ENCODE assay signal across 20 cellular contexts in the genomic region with DNA sequence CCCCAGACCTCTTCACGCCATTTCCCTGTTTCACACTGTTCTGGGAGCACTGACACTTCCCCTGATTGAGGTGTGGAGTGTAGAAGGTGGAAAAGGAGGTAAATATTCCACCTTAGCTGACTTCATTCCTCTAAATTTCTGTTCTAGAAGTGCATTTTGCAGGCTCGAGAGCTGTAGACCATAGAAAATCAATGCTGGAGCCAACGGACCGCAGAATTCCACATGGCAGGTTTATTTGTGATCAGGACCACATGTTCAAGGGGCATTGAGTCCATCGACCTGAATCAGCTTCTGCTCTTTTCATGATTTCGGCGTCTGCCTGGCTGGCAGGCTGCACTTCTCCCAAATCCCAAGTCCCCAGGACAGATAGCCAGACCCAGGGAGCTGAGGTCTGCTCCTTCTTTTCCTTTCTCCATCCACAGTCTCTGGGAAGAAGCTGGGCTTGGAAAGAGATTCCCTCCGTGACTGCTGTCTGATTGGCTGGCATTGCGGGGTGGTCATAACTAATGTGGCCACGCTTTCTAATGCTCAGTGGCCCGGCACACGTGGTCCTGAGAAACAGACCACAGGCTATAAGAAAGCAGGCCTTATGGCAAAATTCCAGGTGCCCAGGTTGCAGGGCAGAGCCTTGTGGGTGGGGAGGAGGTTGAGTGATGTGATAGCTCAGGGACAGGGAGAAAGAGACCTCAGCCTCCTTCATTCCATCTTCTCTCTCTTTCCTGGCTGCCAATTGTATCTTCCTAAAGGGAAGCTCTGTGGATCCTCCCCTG.
"Had no signal": no experiment of that assay in that cellular context is flagged by ENCODE, and none has a peak within 500 bp of the region (broad histone marks: within the 10 kb centered on the region; RNA-seq: fewer than 3 reads in every experiment).

No MANE protein-coding gene starts in this region.

- H3K36me3 ChIP-seq: heart left ventricle, left ventricle myocardium inferior, neutrophil, pancreas, tibial nerve, vagina had no signal

- H3K9me3 ChIP-seq: neutrophil, pancreas, vagina had no signal

- H3K9me3 Mint-ChIP-seq: activated CD4-positive, alpha-beta T cell treated with anti-CD3 and anti-CD28 coated beads, Interleukin-2, amount 10 ng/mL, durations not matched to agents 24 days and 14 days; activated T-helper 17 cell treated with anti-CD3 and anti-CD28 coated beads, Interleukin-2, amount 50 U/mL, for 72 hours had no signal

- H3K27ac Mint-ChIP-seq: activated CD4-positive, alpha-beta T cell treated with anti-CD3 and anti-CD28 coated beads, Interleukin-2, amount 10 ng/mL, durations not matched to agents 24 days and 14 days; activated CD8-positive, alpha-beta T cell treated with anti-CD3 and anti-CD28 coated beads for 36 hours; activated T-helper 17 cell treated with anti-CD3 and anti-CD28 coated beads, Interleukin-2, amount 50 U/mL, for 72 hours had no signal

- DNase-seq: activated CD4-positive, alpha-beta T cell treated with anti-CD3 and anti-CD28 coated beads, Interleukin-2, amount 10 ng/mL, durations not matched to agents 24 days and 14 days; activated CD8-positive, alpha-beta T cell treated with anti-CD3 and anti-CD28 coated beads for 36 hours; activated naive CD4-positive, alpha-beta T cell treated with Interleukin-2 at 50 U/mL for 16 hours; activated T-cell treated with anti-CD3 and anti-CD28 coated beads, Interleukin-2, amount 50 U/mL, for 1 hour; aorta; cerebellar nuclear complex; cortex of kidney; heart left ventricle; kidney; left ventricle myocardium inferior; naive B cell; pancreas; stimulated activated CD4-positive, alpha-beta T cell treated with anti-CD3 and anti-CD28 coated beads, Interleukin-12 subunit alpha, Interleukin-12 subunit beta, amount 100 ng/mL, for 4 hours; stimulated activated CD4-positive, alpha-beta T cell treated with anti-CD3 and anti-CD28 coated beads, Interleukin-1b, Interleukin-23, amount 100 ng/mL, for 48 hours; stimulated activated naive CD4-positive, alpha-beta T cell treated with Interleukin-2 at 50 U/mL for 16 hours had no signal

- FAIRE-seq: frontal cortex, kidney, pancreas had no signal

- H3K4me3 Mint-ChIP-seq: activated CD4-positive, alpha-beta T cell treated with anti-CD3 and anti-CD28 coated beads, Interleukin-2, amount 10 ng/mL, durations not matched to agents 24 days and 14 days; activated CD8-positive, alpha-beta T cell treated with anti-CD3 and anti-CD28 coated beads for 36 hours; activated T-helper 17 cell treated with anti-CD3 and anti-CD28 coated beads, Interleukin-2, amount 50 U/mL, for 72 hours had no signal

- ATAC-seq: activated CD8-positive, alpha-beta T cell treated with anti-CD3 and anti-CD28 coated beads for 36 hours; activated T-helper 17 cell treated with anti-CD3 and anti-CD28 coated beads, Interleukin-2, amount 50 U/mL, for 72 hours; heart left ventricle; pancreas had no signal

- H3K27me3 ChIP-seq: heart left ventricle, pancreas, tibial nerve, vagina had no signal

- H3K27ac ChIP-seq: heart left ventricle, left ventricle myocardium inferior, neutrophil, pancreas, tibial nerve, vagina had no signal

- H3K4me3 ChIP-seq: heart left ventricle, left ventricle myocardium inferior, pancreas, tibial nerve, vagina had no signal

- H3K4me1 ChIP-seq: pancreas had no signal
